1 cellular context compared by ENCODE assay signal in the genomic region with DNA sequence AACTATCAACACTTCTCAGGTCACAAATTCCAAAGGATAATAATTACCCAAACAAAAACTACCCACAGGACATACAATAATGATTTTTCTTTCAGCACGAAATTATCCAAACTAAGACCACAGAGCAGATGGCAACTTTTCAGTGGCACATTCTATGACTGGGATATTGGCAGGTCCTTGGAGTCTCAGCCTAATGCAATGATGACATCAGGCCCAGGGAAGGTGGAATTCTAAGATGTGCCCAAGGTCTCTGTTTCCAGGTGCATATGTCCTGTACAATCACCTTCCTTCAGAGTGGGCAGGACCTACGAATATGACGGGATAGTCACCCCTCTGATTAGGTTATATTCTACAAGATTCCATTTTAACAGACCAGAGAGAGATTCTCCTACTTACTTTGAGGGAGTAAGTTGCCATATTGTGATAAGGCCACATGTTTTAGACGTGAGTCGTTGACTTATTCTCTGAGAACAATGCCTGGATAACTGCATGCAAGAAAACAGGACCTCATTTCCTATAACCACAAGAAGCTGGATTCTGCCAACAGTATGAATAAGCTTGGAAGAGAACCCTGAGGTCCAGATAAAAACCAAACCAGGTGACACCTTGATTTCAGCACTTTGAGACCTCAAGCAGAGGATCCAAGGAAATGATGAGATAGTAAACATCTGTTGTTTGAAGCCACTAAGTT.
TF ChIP-seq lines count a peak whose summit lies in the region.

No MANE protein-coding gene starts in this region.

TF ChIP-seq in SK-N-SH, 30 proteins besides CTCF, POLR2A, EP300 and RAD21 (continued from another document):
- TF ChIP-seq, protein P1, sequence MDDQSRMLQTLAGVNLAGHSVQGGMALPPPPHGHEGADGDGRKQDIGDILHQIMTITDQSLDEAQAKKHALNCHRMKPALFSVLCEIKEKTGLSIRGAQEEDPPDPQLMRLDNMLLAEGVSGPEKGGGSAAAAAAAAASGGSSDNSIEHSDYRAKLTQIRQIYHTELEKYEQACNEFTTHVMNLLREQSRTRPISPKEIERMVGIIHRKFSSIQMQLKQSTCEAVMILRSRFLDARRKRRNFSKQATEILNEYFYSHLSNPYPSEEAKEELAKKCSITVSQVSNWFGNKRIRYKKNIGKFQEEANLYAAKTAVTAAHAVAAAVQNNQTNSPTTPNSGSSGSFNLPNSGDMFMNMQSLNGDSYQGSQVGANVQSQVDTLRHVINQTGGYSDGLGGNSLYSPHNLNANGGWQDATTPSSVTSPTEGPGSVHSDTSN (IDR thresholded peaks at IDR 0.05) = peak; percentile 84
- TF ChIP-seq FOXJ3 (CRISPR knock-in tag; IDR thresholded peaks at IDR 0.05) (no peak), FOXM1 (IDR thresholded peaks at IDR 0.05; ENCODE audit: low read depth) (peak; percentile 88), RCOR1 (IDR thresholded peaks at IDR 0.05; ENCODE audit: low read length) (no peak), FOSL2 (IDR thresholded peaks at IDR 0.05; ENCODE audit: borderline replicate concordance, low read depth) (peak; percentile 70), CHD2 (IDR thresholded peaks at IDR 0.05; ENCODE audit: low read length, partially characterized antibody) (no peak)
